Comparison of ENCODE assay signal across 20 cellular contexts in the genomic region with DNA sequence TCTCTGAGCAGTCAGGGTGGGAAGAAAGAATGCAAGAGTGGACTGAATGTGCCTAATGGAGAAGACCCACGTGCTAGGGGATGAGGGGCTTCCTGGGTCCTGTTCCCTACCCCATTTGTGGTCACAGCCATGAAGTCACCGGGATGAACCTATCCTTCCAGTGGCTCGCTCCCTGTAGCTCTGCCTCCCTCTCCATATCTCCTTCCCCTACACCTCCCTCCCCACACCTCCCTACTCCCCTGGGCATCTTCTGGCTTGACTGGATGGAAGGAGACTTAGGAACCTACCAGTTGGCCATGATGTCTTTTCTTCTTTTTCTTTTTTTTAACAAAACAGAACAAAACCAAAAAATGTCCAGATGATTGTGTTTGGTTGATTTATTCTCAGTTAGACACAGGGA. TPM values are rescaled to one million over a fixed set of nuclear protein-coding genes. Genes with fewer than 3 reads are reported as not detected.
A peak's percentile ranks its signal among the peaks of the same experiment; 100 is the strongest.
DNase-seq lines count a peak whose midpoint lies in the region; ATAC-seq and TF ChIP-seq lines count a peak whose summit lies in the region.
"Had no signal": no experiment of that assay in that cellular context is flagged by ENCODE, and none has a peak within 500 bp of the region (broad histone marks: within the 10 kb centered on the region; RNA-seq: fewer than 3 reads in every experiment).

No MANE protein-coding gene starts in this region.

- no peaks in the 10 kb centered on the region for H3K27me3 ChIP-seq in hepatocyte
- H3K27me3 ChIP-seq in stomach: no peaks in the 10 kb centered on the region
- H3K27me3 ChIP-seq in psoas muscle (ENCODE audit: insufficient read depth in 3 of 3, low read length in 2 of 3): peaks cover 0 to 9% (median 0%) of the 10 kb centered on the region in 3 donors
- H3K27me3 ChIP-seq in spleen (replicated peaks in 1 of 7): no peaks in the 10 kb centered on the region
- H3K27me3 ChIP-seq: BE2C had no signal

- no peaks in the 10 kb centered on the region for H3K9me2 ChIP-seq in hepatocyte (replicated peaks; ENCODE audit: insufficient read depth)

- BruUV-seq in Calu3 (replicated peaks; lab: Mats Ljungman, UMichigan): no TSS peak

- TF ChIP-seq CTCF in Calu3 (IDR thresholded peaks at IDR 0.05; ENCODE audit: unreplicated experiment) (no peak), hepatocyte (IDR thresholded peaks at IDR 0.05; ENCODE audit: poor library complexity) (no peak), stomach (IDR thresholded peaks at IDR 0.05) (no peak), GM13977 (IDR thresholded peaks at IDR 0.05; ENCODE audit: extremely low read depth, insufficient read depth, missing control alignments) (no peak), psoas muscle (IDR thresholded peaks at IDR 0.05) (no peak), spleen (IDR thresholded peaks at IDR 0.05 in 8 of 11, conservative IDR thresholded peaks at IDR 0.05 in 3 of 11) (no peak)

- H3K36me3 ChIP-seq in hepatocyte (replicated peaks; ENCODE audit: insufficient read depth, low read depth) (no peaks in the 10 kb centered on the region), stomach (peaks cover 13 to 60% (median 54%) of the 10 kb centered on the region in 4 donors), psoas muscle (ENCODE audit: insufficient read depth in 1 of 2, low read depth in 1 of 2) (peaks cover 0 to 39% of the 10 kb centered on the region in 2 donors), spleen (peaks cover 0 to 67% (median 33%) of the 10 kb centered on the region in 6 donors)

- H3K4me1 ChIP-seq in hepatocyte (ENCODE audit: insufficient read depth) (peaks cover 48% of the 10 kb centered on the region), stomach (peaks cover 34 to 97% (median 81%) of the 10 kb centered on the region in 4 donors), psoas muscle (no peaks in the 10 kb centered on the region), spleen (peaks cover under 1 to 95% (median 40%) of the 10 kb centered on the region in 6 donors)

- TF ChIP-seq EP300 in stomach (IDR thresholded peaks at IDR 0.05): no peak

- CTCF ChIA-PET in Calu3 (lab: Charles Lee): interaction anchor here (0.6 to 53.1 kb wide), 17 partner anchors 13 to 839 kb away, joined by 3 to 4142 read pairs (median 5); partner anchors contain the start of genes CASC3, CCR7, IGFBP4 and TOP2A

- peak overlapping the region; percentile 13 for H3K4me3 Mint-ChIP-seq in Calu3 (ENCODE audit: low read depth, unreplicated experiment)
- H3K4me3 Mint-ChIP-seq: natural killer cell; stimulated activated naive CD8-positive, alpha-beta T cell treated with anti-CD3 and anti-CD28 coated beads, Interleukin-15, Interleukin-2, amounts not matched to agents 100 ng/mL and 50 ng/mL, for 24 hours; T-helper 2 cell treated with Interferon-gamma antibody and Interleukin-4, amounts not matched to agents 5 μg/mL and 100 μg/mL, for 36 hours had no signal

- DNase-seq in Calu3 (no peak), amniotic epithelial cell (ENCODE audit: low read depth) (peak; percentile 4), hepatocyte (ENCODE audit: low spot score) (no peak), stomach (no peak), GM13977 (ENCODE audit: low spot score) (no peak), psoas muscle (no peak), spleen (no peak), posterior vena cava (ENCODE audit: low spot score) (no peak)
- DNase-seq: activated CD4-positive, CD25-positive, alpha-beta regulatory T cell; activated effector memory CD4-positive, alpha-beta T cell treated with Interleukin-2 at 50 U/mL for 16 hours; BE2C; natural killer cell; NCI-H1930; NCI-H524 treated with DMSO at 0.1 percent for 48 hours; SIG-M5 had no signal

- peaks cover 41% of the 10 kb centered on the region for H3K4me1 Mint-ChIP-seq in Calu3 (ENCODE audit: low read depth, unreplicated experiment)
- H3K4me1 Mint-ChIP-seq: natural killer cell had no signal

- H3K27ac Mint-ChIP-seq in Calu3 (ENCODE audit: unreplicated experiment): no peak overlapping the region
- H3K27ac Mint-ChIP-seq: natural killer cell; stimulated activated naive CD8-positive, alpha-beta T cell treated with anti-CD3 and anti-CD28 coated beads, Interleukin-15, Interleukin-2, amounts not matched to agents 100 ng/mL and 50 ng/mL, for 24 hours had no signal

- no peak overlapping the region for H2AFZ ChIP-seq in hepatocyte

- no peaks in the 10 kb centered on the region for H4K20me1 ChIP-seq in hepatocyte (ENCODE audit: insufficient read depth, poor library complexity, severe bottlenecking)

- no peak for TF ChIP-seq POLR2A in stomach (IDR thresholded peaks at IDR 0.05)
- no peak for TF ChIP-seq POLR2A in spleen (IDR thresholded peaks at IDR 0.05)

- intact Hi-C loops in Calu3 (cut with micrococcal nuclease; ENCODE audit: unreplicated experiment) (loop anchor here (1.0 kb wide), 1 partner anchor 245 kb away; no protein-coding TSS in a partner anchor), stomach (cut with DNase I; ENCODE audit: low total_unique reads) (no loop called here), psoas muscle (cut with DNase I) (no loop called here), spleen (cut with DNase I; ENCODE audit: low total_unique reads) (no loop called here), posterior vena cava (cut with DNase I) (no loop called here)

- no peaks in the 10 kb centered on the region for H3K9me3 Mint-ChIP-seq in Calu3 (ENCODE audit: low read depth, unreplicated experiment)
- H3K9me3 Mint-ChIP-seq: natural killer cell; stimulated activated naive CD8-positive, alpha-beta T cell treated with anti-CD3 and anti-CD28 coated beads, Interleukin-15, Interleukin-2, amounts not matched to agents 100 ng/mL and 50 ng/mL, for 24 hours; T-helper 2 cell treated with Interferon-gamma antibody and Interleukin-4, amounts not matched to agents 5 μg/mL and 100 μg/mL, for 36 hours had no signal

- peaks cover 34% of the 10 kb centered on the region for H3K27me3 Mint-ChIP-seq in Calu3 (ENCODE audit: unreplicated experiment)
- H3K27me3 Mint-ChIP-seq: stimulated activated naive CD8-positive, alpha-beta T cell treated with anti-CD3 and anti-CD28 coated beads, Interleukin-15, Interleukin-2, amounts not matched to agents 100 ng/mL and 50 ng/mL, for 24 hours had no signal

- H3K9me3 ChIP-seq in hepatocyte (ENCODE audit: low read depth) (no peaks in the 10 kb centered on the region), stomach (no peaks in the 10 kb centered on the region), psoas muscle (no peaks in the 10 kb centered on the region), spleen (no peaks in the 10 kb centered on the region)
- H3K9me3 ChIP-seq: BE2C had no signal

- 100% methylated on average over 1 of the region's 3 CpGs for WGBS in hepatocyte (ENCODE audit: low lambda C conversion rate, missing lambda C conversion rate)
- WGBS in stomach, 5 donors: 79 to 90% (median 86%) methylated on average over 3 of the region's 3 CpGs
- WGBS in psoas muscle, 3 donors: 85 to 89% (median 88%) methylated on average over 3 of the region's 3 CpGs
- WGBS in spleen, 5 donors: 81 to 88% (median 86%) methylated on average over 3 of the region's 3 CpGs

- H3K4me3 ChIP-seq in hepatocyte: no peak overlapping the region
- H3K4me3 ChIP-seq in stomach: no peak overlapping the region
- H3K4me3 ChIP-seq in psoas muscle: no peak overlapping the region
- H3K4me3 ChIP-seq in spleen: no peak overlapping the region
- H3K4me3 ChIP-seq: lung had no signal

- H3K27ac ChIP-seq in hepatocyte (peak overlapping the region; percentile 86), stomach (peak overlapping the region in 4 of 5 donors; percentile 43 to 79 (median 63)), psoas muscle (no peak overlapping the region), spleen (peak overlapping the region in 4 of 8 donors; percentile 3 to 67 (median 46))

- no peaks in the 10 kb centered on the region for H3K79me2 ChIP-seq in hepatocyte

- peak overlapping the region; percentile 66 for H3K4me2 ChIP-seq in hepatocyte

- in situ Hi-C loops in GM13977 (cut with MboI; ENCODE audit: low pct_unique_long_range_greater_than_20kb, low sequenced_read_pairs, unreplicated experiment): no loop called here

- H3K36me3 Mint-ChIP-seq in Calu3 (ENCODE audit: insufficient read depth, unreplicated experiment): peaks cover 7% of the 10 kb centered on the region
- H3K36me3 Mint-ChIP-seq: natural killer cell had no signal

- no peak for ATAC-seq in psoas muscle
- ATAC-seq: natural killer cell had no signal

RNA-seq across cellular contexts. Expression of gene IGFBP4, which starts 14.1 kb away (rescaled TPM):
- total RNA-seq in Calu3 (2022) (33.9 and 39.2 TPM in 2 replicates), hepatocyte (44.9 and 48.2 TPM in 2 replicates), stomach (100 to 1,000 TPM in 4 of 5 donors, 10 to 100 TPM in 1; 71.2 to 658 (median 186) TPM), psoas muscle (100 to 1,000 TPM in 2 of 4 donors, 10 to 100 TPM in 2; 64.8 to 106 (median 87.9) TPM), spleen (100 to 1,000 TPM; 287 to 537 (median 336) TPM), posterior vena cava (1,000 to 10,000 TPM; 1,004 to 1,451 TPM)
- polyA plus RNA-seq in hepatocyte (149 and 183 TPM in 2 replicates), stomach (100 to 1,000 TPM in 2 of 3 donors, 10 to 100 TPM in 1; 77.3 to 175 (median 138) TPM), psoas muscle (10 to 100 TPM; 44.2 to 65.1 (median 49.0) TPM), spleen (100 to 1,000 TPM in 2 of 3 donors, 10 to 100 TPM in 1; 49.3 to 131 (median 107) TPM)

RNA-seq across cellular contexts. Expression of gene TOP2A, which starts 39.7 kb away (rescaled TPM):
- total RNA-seq in Calu3 (2022) (1,389 and 1,672 TPM in 2 replicates), hepatocyte (36.9 and 37.4 TPM in 2 replicates), stomach (100 to 1,000 TPM in 1 of 5 donors, 10 to 100 TPM in 2, 1 to 10 TPM in 2; 8.0 to 129 (median 17.2) TPM), psoas muscle (under 1 TPM; 0.15 to 0.84 (median 0.46) TPM), spleen (10 to 100 TPM in 5 of 7 donors, 1 to 10 TPM in 2; 5.5 to 37.5 (median 14.4) TPM), posterior vena cava (1 to 10 TPM; 1.1 to 2.2 TPM)
- polyA plus RNA-seq in hepatocyte (19.3 and 21.3 TPM in 2 replicates), stomach (10 to 100 TPM in 1 of 3 donors, 1 to 10 TPM in 2; 1.2 to 27.3 (median 9.1) TPM), psoas muscle (under 1 TPM in 2 of 3 donors, not detected in 1; 0.14 to 0.18 TPM), spleen (10 to 100 TPM in 1 of 3 donors, 1 to 10 TPM in 2; 5.8 to 27.5 (median 8.1) TPM)

RNA-seq across cellular contexts. Expression of gene TNS4, which starts 44.1 kb away (rescaled TPM):
- total RNA-seq in Calu3 (2022): 0.21 and 0.44 TPM in 2 replicates
- total RNA-seq in hepatocyte: not detected in 2 replicates
- polyA plus RNA-seq in hepatocyte: 0.07 TPM in 2 replicates
- total RNA-seq in stomach: 1 to 10 TPM in 1 of 5 donors, under 1 TPM in 3, not detected in 1; 0.18 to 3.5 (median 0.59) TPM
- 10 to 100 TPM in 1 of 3 donors, under 1 TPM in 1, not detected in 1; 0.62 to 23.2 TPM for polyA plus RNA-seq in stomach
- under 1 TPM in 1 of 4 donors, not detected in 3; 0.06 TPM for total RNA-seq in psoas muscle
- polyA plus RNA-seq in psoas muscle: under 1 TPM in 1 of 3 donors, not detected in 2; 0.04 TPM
- 1 to 10 TPM in 1 of 7 donors, under 1 TPM in 5, not detected in 1; 0.14 to 1.3 (median 0.41) TPM for total RNA-seq in spleen
- polyA plus RNA-seq in spleen: under 1 TPM; 0.15 to 0.45 (median 0.21) TPM
- total RNA-seq in posterior vena cava: under 1 TPM; 0.14 to 0.38 TPM
- total RNA-seq: frontal cortex, pulmonary artery endothelial cell had no signal

Comparison
In these comparisons a context has a peak if more than half of its experiments do, and no peak if none do; other contexts are left out.
1. RNA of gene TOP2A, which starts 39.7 kb away (total RNA-seq): 1,389 to 1,672 TPM in Calu3; 36.9 to 37.4 TPM in hepatocyte, 8.0 to 129 TPM in stomach, 5.5 to 37.5 TPM in spleen, 1.1 to 2.2 TPM in posterior vena cava and 0.15 to 0.84 TPM in psoas muscle; every median in the first group is over 10 times any median in the second.